Comparison of ENCODE assay signal across 7 cellular contexts in the genomic region with DNA sequence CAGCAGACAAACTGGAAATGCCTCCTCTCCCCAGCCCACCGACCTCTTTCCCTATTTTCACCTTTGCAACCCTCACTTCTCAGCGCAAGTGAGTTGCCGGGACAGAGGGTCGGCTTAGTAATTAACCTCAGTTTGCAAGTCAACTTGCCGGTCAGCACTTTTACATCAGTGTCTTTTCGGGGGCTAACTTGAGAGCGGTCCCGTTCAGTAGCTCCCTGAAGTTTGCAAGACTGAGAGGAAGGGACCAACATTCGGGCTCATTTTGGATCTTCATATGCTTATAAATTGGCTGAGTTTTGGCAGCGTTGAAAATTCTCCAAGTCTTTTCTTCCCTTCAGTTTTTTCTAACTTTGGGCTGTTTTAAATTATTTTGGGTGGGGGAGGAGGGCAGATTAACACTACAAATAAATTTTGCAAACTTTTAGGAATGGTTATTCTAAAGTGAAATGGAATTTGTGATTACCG. TPM values are rescaled to one million over a fixed set of nuclear protein-coding genes. Genes with fewer than 3 reads are reported as not detected.
DNase-seq lines count a peak whose midpoint lies in the region; ATAC-seq and TF ChIP-seq lines count a peak whose summit lies in the region.

No MANE protein-coding gene starts in this region.

- H3K27ac Mint-ChIP-seq in HFFc6 = peak overlapping the region; percentile 76
- peak overlapping the region; percentile 69 for H3K27ac Mint-ChIP-seq in activated CD8-positive, alpha-beta T cell treated with anti-CD3 and anti-CD28 coated beads for 36 hours

- intact Hi-C loops in activated CD8-positive, alpha-beta T cell treated with anti-CD3 and anti-CD28 coated beads for 36 hours (cut with micrococcal nuclease) = no loop called here

- no peak for ATAC-seq in activated CD8-positive, alpha-beta T cell treated with anti-CD3 and anti-CD28 coated beads for 36 hours
- ATAC-seq in GM21529 (IDR thresholded peaks at IDR 0.05; ENCODE audit: unreplicated experiment) = no peak

- H3K4me1 ChIP-seq in stomach smooth muscle (ENCODE audit: control insufficient read depth, insufficient read depth, low read length) = peaks cover 9% of the 10 kb centered on the region

- H3K9me3 Mint-ChIP-seq in HFFc6 = no peaks in the 10 kb centered on the region
- no peaks in the 10 kb centered on the region for H3K9me3 Mint-ChIP-seq in activated CD8-positive, alpha-beta T cell treated with anti-CD3 and anti-CD28 coated beads for 36 hours

- no peaks in the 10 kb centered on the region for H3K27me3 Mint-ChIP-seq in HFFc6 (ENCODE audit: insufficient read depth)
- no peaks in the 10 kb centered on the region for H3K27me3 Mint-ChIP-seq in activated CD8-positive, alpha-beta T cell treated with anti-CD3 and anti-CD28 coated beads for 36 hours

- POLR2A ChIA-PET in activated CD8-positive, alpha-beta T cell treated with anti-CD3 and anti-CD28 coated beads for 36 hours (lab: Charles Lee) = interaction anchor here (0.9 to 1.2 kb wide), 3 partner anchors 8 to 491 kb away, joined by 3 to 6 read pairs (median 3); no protein-coding TSS in a partner anchor

- H3K36me3 Mint-ChIP-seq in HFFc6 (ENCODE audit: low read depth) = no peaks in the 10 kb centered on the region
- peaks cover 6% of the 10 kb centered on the region for H3K36me3 Mint-ChIP-seq in activated CD8-positive, alpha-beta T cell treated with anti-CD3 and anti-CD28 coated beads for 36 hours (ENCODE audit: low read depth)

- peak overlapping the region; percentile 99 for H3K4me3 ChIP-seq in iPS-18c (ENCODE audit: insufficient read depth, low read depth, low read length)
- H3K4me3 ChIP-seq in stomach smooth muscle (ENCODE audit: low read length in 2 of 2) = peak overlapping the region; percentile 94 to 96

- DNase-seq in HFFc6 (no peak), dermis blood vessel endothelial cell (no peak)
- no peak for DNase-seq in activated CD8-positive, alpha-beta T cell treated with anti-CD3 and anti-CD28 coated beads for 36 hours
- no peak for DNase-seq in stimulated activated CD4-positive, alpha-beta T cell treated with anti-CD3 and anti-CD28 coated beads, Interleukin-15, amount 100 ng/mL, for 24 hours

- no peaks in the 10 kb centered on the region for H3K9me3 ChIP-seq in iPS-18c (ENCODE audit: control insufficient read depth, insufficient read depth, low read length)
- H3K9me3 ChIP-seq in stomach smooth muscle (ENCODE audit: control insufficient read depth in 2 of 2, low read length in 2 of 2) = no peaks in the 10 kb centered on the region

- no peaks in the 10 kb centered on the region for H3K36me3 ChIP-seq in stomach smooth muscle (ENCODE audit: control insufficient read depth in 2 of 2, insufficient read depth in 2 of 2, low read length in 2 of 2)

- peak overlapping the region; percentile 94 for H3K27ac ChIP-seq in stomach smooth muscle (ENCODE audit: low read length)

- H3K9ac ChIP-seq in stomach smooth muscle (ENCODE audit: low read length in 2 of 2) = peak overlapping the region; percentile 72 to 98

- peak overlapping the region; percentile 97 for H3K4me3 Mint-ChIP-seq in HFFc6
- peak overlapping the region; percentile 80 for H3K4me3 Mint-ChIP-seq in activated CD8-positive, alpha-beta T cell treated with anti-CD3 and anti-CD28 coated beads for 36 hours

- CTCF ChIA-PET in activated CD8-positive, alpha-beta T cell treated with anti-CD3 and anti-CD28 coated beads for 36 hours (lab: Charles Lee) = interaction anchor here (1.1 to 2.5 kb wide), 4 partner anchors 11 to 39 kb away, joined by 3 to 12 read pairs (median 4); no protein-coding TSS in a partner anchor

- TF ChIP-seq CTCF in HFFc6 (IDR thresholded peaks at IDR 0.05) = no peak; the same call in 1 of the 2 replicates
- TF ChIP-seq CTCF in activated CD8-positive, alpha-beta T cell treated with anti-CD3 and anti-CD28 coated beads for 36 hours (IDR thresholded peaks at IDR 0.05) = no peak

- H3K4me1 Mint-ChIP-seq in HFFc6 (ENCODE audit: low read depth) = peaks cover 32% of the 10 kb centered on the region
- peaks cover 21% of the 10 kb centered on the region for H3K4me1 Mint-ChIP-seq in activated CD8-positive, alpha-beta T cell treated with anti-CD3 and anti-CD28 coated beads for 36 hours (ENCODE audit: low read depth)

- no peaks in the 10 kb centered on the region for H3K27me3 ChIP-seq in stomach smooth muscle (ENCODE audit: control insufficient read depth in 1 of 2, insufficient read depth in 2 of 2, low read length in 2 of 2)

RNA-seq across cellular contexts. Expression of a gene that starts 0.8 kb away (rescaled TPM):
- total RNA-seq in HFFc6 (2021; fragmentation: NEBNext Ultra II Directional; extraction: Animal tissue kit (Norgen Biotek cat#: 25700)) = 10 to 100 TPM in 1 of 6 experiments, 1 to 10 TPM in 5; 7.1 to 10.1 (median 8.4) TPM
- total RNA-seq in activated CD8-positive, alpha-beta T cell treated with anti-CD3 and anti-CD28 coated beads for 36 hours = 1 to 10 TPM; 4.3 to 5.5 TPM
- 2.9 and 10.8 TPM in 2 replicates for total RNA-seq in dermis blood vessel endothelial cell

RNA-seq across cellular contexts. Expression of a gene that starts 17.9 kb away (rescaled TPM):
- total RNA-seq in HFFc6 (2021; fragmentation: NEBNext Ultra II Directional; extraction: Animal tissue kit (Norgen Biotek cat#: 25700)) = 10 to 100 TPM; 12.1 to 16.1 (median 13.2) TPM
- total RNA-seq in activated CD8-positive, alpha-beta T cell treated with anti-CD3 and anti-CD28 coated beads for 36 hours = 10 to 100 TPM; 23.7 to 26.5 TPM
- 24.6 and 44.1 TPM in 2 replicates for total RNA-seq in dermis blood vessel endothelial cell
